8 cellular contexts compared by ENCODE assay signal in genomic region chr1:9717193-9718005, GRCh38.
DNase-seq lines count a peak whose midpoint lies in the region; ATAC-seq and TF ChIP-seq lines count a peak whose summit lies in the region.

No MANE protein-coding gene starts in this region.

- H3K27ac ChIP-seq in right atrium auricular region (peak overlapping the region in 1 of 2 donors; percentile 31), spleen (peak overlapping the region; percentile 69 to 97 (median 89))

- H3K9me3 Mint-ChIP-seq in activated T-cell treated with anti-CD3 and anti-CD28 coated beads, Interleukin-2, amount 50 U/mL, for 24 hours, result no peaks in the 10 kb centered on the region

- H3K4me3 ChIP-seq in right atrium auricular region (peak overlapping the region in 1 of 2 donors; percentile 7), spleen (peak overlapping the region; percentile 14 to 74 (median 38))

- ATAC-seq in Right ventricle myocardium superior (ENCODE audit: poor library complexity) (peak; percentile 56), left cardiac atrium (peak; percentile 36 to 82)

- H3K36me3 ChIP-seq in right atrium auricular region, result peaks cover 11% of the 10 kb centered on the region
- H3K36me3 ChIP-seq in spleen, result peaks cover 4 to 100% (median 79%) of the 10 kb centered on the region in 6 donors

- H3K4me1 Mint-ChIP-seq in activated T-cell treated with anti-CD3 and anti-CD28 coated beads, Interleukin-2, amount 50 U/mL, for 24 hours (ENCODE audit: low read depth), result peaks cover 75% of the 10 kb centered on the region

- peaks cover 95% of the 10 kb centered on the region for H3K36me3 Mint-ChIP-seq in activated T-cell treated with anti-CD3 and anti-CD28 coated beads, Interleukin-2, amount 50 U/mL, for 24 hours (ENCODE audit: low read depth)

- H3K27me3 ChIP-seq in right atrium auricular region, result no peaks in the 10 kb centered on the region
- H3K27me3 ChIP-seq in spleen (replicated peaks in 1 of 7), result peaks cover 0 to 11% (median 0%) of the 10 kb centered on the region in 7 donors

- H3K27ac Mint-ChIP-seq in activated T-cell treated with anti-CD3 and anti-CD28 coated beads, Interleukin-2, amount 50 U/mL, for 24 hours, result peak overlapping the region; percentile 97

- no peak for TF ChIP-seq POLR2A in spleen (IDR thresholded peaks at IDR 0.05)

- TF ChIP-seq CTCF in right atrium auricular region (IDR thresholded peaks at IDR 0.05) (no peak), spleen (IDR thresholded peaks at IDR 0.05 in 8 of 11, conservative IDR thresholded peaks at IDR 0.05 in 3 of 11) (peak in 4 of 11 experiments; percentile 7 to 18 (median 12))

- H3K9me3 ChIP-seq in right atrium auricular region (no peaks in the 10 kb centered on the region), spleen (no peaks in the 10 kb centered on the region)

- DNase-seq in Right ventricle myocardium superior (peak; percentile 77), right atrium auricular region (ENCODE audit: low spot score) (no peak), NCI-H510A (lab: John Stamatoyannopoulos, UW) (peak; percentile 59), left cardiac atrium (peak; percentile 60), spleen (peak; percentile 96), SW 1271 (lab: John Stamatoyannopoulos, UW) (no peak), NCI-H524 treated with DMSO at 0.1 percent for 48 hours (lab: John Stamatoyannopoulos, UW) (no peak)
- DNase-seq in activated T-cell treated with anti-CD3 and anti-CD28 coated beads, Interleukin-2, amount 50 U/mL, for 24 hours, result peak; percentile 86

- H3K27me3 Mint-ChIP-seq in activated T-cell treated with anti-CD3 and anti-CD28 coated beads, Interleukin-2, amount 50 U/mL, for 24 hours, result no peaks in the 10 kb centered on the region

- H3K4me1 ChIP-seq in right atrium auricular region (peaks cover 0 to 6% of the 10 kb centered on the region in 2 donors), spleen (peaks cover 23 to 100% (median 74%) of the 10 kb centered on the region in 6 donors)

- WGBS in spleen, 5 donors, result 12 to 23% (median 14%) methylated on average over 13 to 25 of the region's 25 CpGs

- intact Hi-C loops in Right ventricle myocardium superior (cut with DNase I) (no loop called here), left cardiac atrium (cut with DNase I) (no loop called here), spleen (cut with DNase I; ENCODE audit: low total_unique reads) (no loop called here)

- peak overlapping the region; percentile 83 for H3K4me3 Mint-ChIP-seq in activated T-cell treated with anti-CD3 and anti-CD28 coated beads, Interleukin-2, amount 50 U/mL, for 24 hours

Comparison
In these comparisons a context has a peak if more than half of its experiments do, and no peak if none do; other contexts are left out.
1. DNase-seq: peak in Right ventricle myocardium superior (single experiment), NCI-H510A (single experiment), activated T-cell treated with anti-CD3 and anti-CD28 coated beads, Interleukin-2, amount 50 U/mL, for 24 hours (single experiment), left cardiac atrium (single experiment) and spleen (single experiment); none in right atrium auricular region (single experiment), SW 1271 (0 of 2) and NCI-H524 treated with DMSO at 0.1 percent for 48 hours (single experiment).